In the genomic region with DNA sequence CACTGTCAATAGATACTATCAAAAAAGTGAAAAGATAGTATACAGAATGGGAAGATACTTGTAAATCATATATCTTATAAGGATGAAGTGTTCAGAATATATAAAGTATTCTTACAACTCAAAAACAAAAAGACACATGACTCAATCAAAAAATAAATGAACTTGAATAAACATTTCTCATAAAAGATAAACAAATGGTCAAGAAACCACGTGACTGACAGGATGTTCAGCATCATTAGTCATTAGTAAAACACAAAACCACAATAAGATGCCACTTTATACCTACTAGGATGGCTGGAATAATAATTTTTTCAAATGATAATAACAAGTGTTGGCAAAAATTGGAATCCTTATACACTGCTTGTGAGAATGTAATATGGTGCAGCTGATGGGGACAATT, we compare ENCODE assay signal across 16 cellular contexts.
DNase-seq lines count a peak whose midpoint lies in the region; ATAC-seq, FAIRE-seq and TF ChIP-seq lines count a peak whose summit lies in the region.
"Had no signal": no experiment of that assay in that cellular context is flagged by ENCODE, and none has a peak within 500 bp of the region (broad histone marks: within the 10 kb centered on the region; RNA-seq: fewer than 3 reads in every experiment).

No MANE protein-coding gene starts in this region.

- RAD21 ChIA-PET in GM12878 (lab: Charles Lee; ENCODE audit: unreplicated experiment), result no interaction called here

- H3K27ac Mint-ChIP-seq in activated CD4-positive, alpha-beta memory T cell treated with anti-CD3 and anti-CD28 coated beads, Interleukin-2, amount 10 ng/mL, durations not matched to agents 7 days and 5 days, result no peak overlapping the region
- H3K27ac Mint-ChIP-seq: CD8-positive, alpha-beta T cell; H9 had no signal

- no peaks in the 10 kb centered on the region for H3K79me2 ChIP-seq in GM12878 (ENCODE audit: control insufficient read depth, insufficient read depth, low read length)

- BruUV-seq in GM12878 (replicated peaks; lab: Mats Ljungman, UMichigan), result no TSS peak

- peaks cover 1% of the 10 kb centered on the region; the same call in 2 of the 3 replicates for H3K9me3 ChIP-seq in GM12878 (replicated peaks; ENCODE audit: control insufficient read depth, insufficient read depth, low read length)

- in situ Hi-C loops in GM12878 (cut with MboI), result no loop called here

- no peak for TF ChIP-seq CTCF in GM12878 (IDR thresholded peaks at IDR 0.05 in 2 of 3, conservative IDR thresholded peaks at IDR 0.05 in 1 of 3; ENCODE audit: control insufficient read depth in 2 of 3, extremely low read depth in 1 of 3, insufficient read depth in 1 of 3, low read depth in 3 of 3, low read length in 3 of 3)
- TF ChIP-seq CTCF in foreskin fibroblast (IDR thresholded peaks at IDR 0.05; ENCODE audit: low read depth, low read length), result no peak

- H3K4me3 ChIP-seq in GM12878 (no peak overlapping the region), foreskin fibroblast (ENCODE audit: low read depth in 1 of 2, low read length in 2 of 2) (no peak overlapping the region)

- no peak overlapping the region for H3K9ac ChIP-seq in GM12878 (ENCODE audit: control insufficient read depth, insufficient read depth, low read length)

- H3K27me3 ChIP-seq in GM12878 (replicated peaks in 1 of 2; ENCODE audit: control insufficient read depth in 2 of 2, insufficient read depth in 2 of 2, low read length in 1 of 2), result no peaks in the 10 kb centered on the region

- H2AFZ ChIP-seq in GM12878 (ENCODE audit: control insufficient read depth, low read depth, low read length), result no peak overlapping the region

- H3K4me2 ChIP-seq in GM12878 (ENCODE audit: control insufficient read depth, insufficient read depth), result no peak overlapping the region

- no peak for TF ChIP-seq EP300 in GM12878 (IDR thresholded peaks at IDR 0.05; ENCODE audit: borderline replicate concordance in 1 of 2, control insufficient read depth in 1 of 2, low read depth in 2 of 2, low read length in 2 of 2)

- CTCF ChIA-PET in GM12878 (lab: Yijun Ruan, JAX), result interaction anchor here (1.7 kb wide), 1 partner anchor 42 kb away, joined by 4 read pairs; no protein-coding TSS in a partner anchor
- CTCF ChIA-PET in activated CD4-positive, alpha-beta memory T cell treated with anti-CD3 and anti-CD28 coated beads, Interleukin-2, amount 10 ng/mL, durations not matched to agents 7 days and 5 days (lab: Charles Lee), result no interaction called here

- intact Hi-C loops in GM12878 (cut with micrococcal nuclease; ENCODE audit: unreplicated experiment) (no loop called here), posterior cingulate gyrus (cut with DNase I) (no loop called here)

- H3K36me3 Mint-ChIP-seq in activated CD4-positive, alpha-beta memory T cell treated with anti-CD3 and anti-CD28 coated beads, Interleukin-2, amount 10 ng/mL, durations not matched to agents 7 days and 5 days (ENCODE audit: low read depth), result no peaks in the 10 kb centered on the region
- H3K36me3 Mint-ChIP-seq: CD14-positive monocyte; CD8-positive, alpha-beta T cell had no signal

- no peaks in the 10 kb centered on the region for H3K4me1 Mint-ChIP-seq in activated CD4-positive, alpha-beta memory T cell treated with anti-CD3 and anti-CD28 coated beads, Interleukin-2, amount 10 ng/mL, durations not matched to agents 7 days and 5 days
- H3K4me1 Mint-ChIP-seq: CD14-positive monocyte had no signal

- peak; percentile 8 for DNase-seq in ELR (ENCODE audit: low read depth)
- no peak for DNase-seq in GM12878 (ENCODE audit: low read depth, low spot score)
- DNase-seq in foreskin fibroblast, result peak; percentile 8 to 29
- no peak for DNase-seq in posterior cingulate gyrus
- no peak for DNase-seq in activated CD4-positive, alpha-beta memory T cell treated with anti-CD3 and anti-CD28 coated beads, Interleukin-2, amount 10 ng/mL, durations not matched to agents 7 days and 5 days
- DNase-seq: CD8-positive, alpha-beta T cell; COR-L47; DMS153; GOT3; H9 had no signal

- POLR2A ChIA-PET in GM12878 (lab: Charles Lee), result no interaction called here
- POLR2A ChIA-PET in activated CD4-positive, alpha-beta memory T cell treated with anti-CD3 and anti-CD28 coated beads, Interleukin-2, amount 10 ng/mL, durations not matched to agents 7 days and 5 days (lab: Charles Lee), result no interaction called here

- H3K4me1 ChIP-seq in GM12878 (ENCODE audit: control insufficient read depth, insufficient read depth, low read length), result no peaks in the 10 kb centered on the region

- no peak overlapping the region for H3K27ac ChIP-seq in GM12878 (ENCODE audit: control insufficient read depth, insufficient read depth)

- SMC1A ChIA-PET in GM12878 (lab: Charles Lee; ENCODE audit: uncharacterized antibody, unreplicated experiment), result interaction anchor here (0.6 to 1.0 kb wide), 2 partner anchors 15 to 338 kb away, joined by 3 read pairs; no protein-coding TSS in a partner anchor

- FAIRE-seq in A204.1 (lab: Jason Lieb, UNC) (peak; percentile 43), GM12878 (lab: Jason Lieb, UNC) (no peak)
- FAIRE-seq: D721Med, G401.6, GM19239 had no signal

- no peak for TF ChIP-seq RAD21 in GM12878 (IDR thresholded peaks at IDR 0.05; ENCODE audit: insufficient read depth, low read depth, low read length)

- 0% methylated on average over 1 of the region's 1 CpG for WGBS in GM12878 (ENCODE audit: insufficient coverage, insufficient replicate concordance, low lambda C conversion rate, missing lambda C conversion rate)

- no peak for TF ChIP-seq POLR2A in GM12878 (IDR thresholded peaks at IDR 0.05; ENCODE audit: low read depth, low read length)

- H3K36me3 ChIP-seq in GM12878 (ENCODE audit: control insufficient read depth in 2 of 2, insufficient read depth in 2 of 2, low read length in 1 of 2), result no peaks in the 10 kb centered on the region

- H3K4me3 Mint-ChIP-seq in activated CD4-positive, alpha-beta memory T cell treated with anti-CD3 and anti-CD28 coated beads, Interleukin-2, amount 10 ng/mL, durations not matched to agents 7 days and 5 days, result no peak overlapping the region
- H3K4me3 Mint-ChIP-seq: CD14-positive monocyte; CD8-positive, alpha-beta T cell; H9 had no signal

- ATAC-seq in GM12878, result no peak
- ATAC-seq in HG02623 (IDR thresholded peaks at IDR 0.05; ENCODE audit: unreplicated experiment), result no peak
- ATAC-seq: CD8-positive, alpha-beta T cell had no signal

- no peaks in the 10 kb centered on the region for H4K20me1 ChIP-seq in GM12878 (ENCODE audit: control insufficient read depth, insufficient read depth)

- peaks cover 4% of the 10 kb centered on the region for H3K9me3 Mint-ChIP-seq in activated CD4-positive, alpha-beta memory T cell treated with anti-CD3 and anti-CD28 coated beads, Interleukin-2, amount 10 ng/mL, durations not matched to agents 7 days and 5 days

- no peaks in the 10 kb centered on the region for H3K27me3 Mint-ChIP-seq in activated CD4-positive, alpha-beta memory T cell treated with anti-CD3 and anti-CD28 coated beads, Interleukin-2, amount 10 ng/mL, durations not matched to agents 7 days and 5 days

TF ChIP-seq in GM12878, 131 proteins besides CTCF, POLR2A, EP300 and RAD21:
- TF ChIP-seq RB1 (IDR thresholded peaks at IDR 0.05; ENCODE audit: borderline replicate concordance) (no peak), SUZ12 (IDR thresholded peaks at IDR 0.05; ENCODE audit: unreplicated experiment) (no peak), SMARCA5 (IDR thresholded peaks at IDR 0.05) (no peak), RAD51 (IDR thresholded peaks at IDR 0.05) (peak; percentile 41; the same call in 1 of the 2 replicates), NFXL1 (IDR thresholded peaks at IDR 0.05; ENCODE audit: borderline replicate concordance) (no peak)
- TF ChIP-seq, protein P1, sequence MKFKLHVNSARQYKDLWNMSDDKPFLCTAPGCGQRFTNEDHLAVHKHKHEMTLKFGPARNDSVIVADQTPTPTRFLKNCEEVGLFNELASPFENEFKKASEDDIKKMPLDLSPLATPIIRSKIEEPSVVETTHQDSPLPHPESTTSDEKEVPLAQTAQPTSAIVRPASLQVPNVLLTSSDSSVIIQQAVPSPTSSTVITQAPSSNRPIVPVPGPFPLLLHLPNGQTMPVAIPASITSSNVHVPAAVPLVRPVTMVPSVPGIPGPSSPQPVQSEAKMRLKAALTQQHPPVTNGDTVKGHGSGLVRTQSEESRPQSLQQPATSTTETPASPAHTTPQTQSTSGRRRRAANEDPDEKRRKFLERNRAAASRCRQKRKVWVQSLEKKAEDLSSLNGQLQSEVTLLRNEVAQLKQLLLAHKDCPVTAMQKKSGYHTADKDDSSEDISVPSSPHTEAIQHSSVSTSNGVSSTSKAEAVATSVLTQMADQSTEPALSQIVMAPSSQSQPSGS (IDR thresholded peaks at IDR 0.05; ENCODE audit: low read length), result no peak

Comparison
In these comparisons a context has a peak if more than half of its experiments do, and no peak if none do; other contexts are left out.
1. DNase-seq: peak in ELR (single experiment) and foreskin fibroblast (2 of 2); none in GM12878 (single experiment), posterior cingulate gyrus (0 of 10) and activated CD4-positive, alpha-beta memory T cell treated with anti-CD3 and anti-CD28 coated beads, Interleukin-2, amount 10 ng/mL, durations not matched to agents 7 days and 5 days (single experiment).